Comparison of ENCODE assay signal across 1 cellular context in the genomic region with DNA sequence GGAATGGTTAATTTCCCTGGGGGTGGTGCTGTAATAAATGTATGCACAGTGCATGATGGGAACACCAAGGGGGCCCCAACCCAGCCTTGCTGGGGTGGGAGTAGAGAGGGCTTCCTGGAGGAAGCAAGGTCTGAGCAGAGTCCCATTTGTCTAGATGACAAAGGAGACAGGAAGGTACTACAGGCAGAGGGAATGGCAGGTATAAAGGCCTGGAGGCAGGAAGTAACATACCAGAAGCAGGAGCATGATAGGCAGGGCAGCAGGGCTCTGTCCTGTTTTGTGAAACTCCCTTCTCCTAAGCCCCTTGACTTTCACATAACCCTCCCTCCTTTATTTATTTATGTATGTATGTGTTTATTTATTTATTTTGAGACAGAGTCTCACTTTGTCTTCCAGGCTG.
TF ChIP-seq lines count a peak whose summit lies in the region.

No MANE protein-coding gene starts in this region.

TF ChIP-seq in K562, 482 proteins besides CTCF, POLR2A, EP300 and RAD21:
- TF ChIP-seq ZNF696 (CRISPR knock-in tag; conservative IDR thresholded peaks at IDR 0.05), result no peak
- no peak for TF ChIP-seq ZNF224 (CRISPR knock-in tag; IDR thresholded peaks at IDR 0.05)
- peak; percentile 67 for TF ChIP-seq ZFP36 (IDR thresholded peaks at IDR 0.05; ENCODE audit: low read depth, low read length, partially characterized antibody)
- TF ChIP-seq, protein P1, sequence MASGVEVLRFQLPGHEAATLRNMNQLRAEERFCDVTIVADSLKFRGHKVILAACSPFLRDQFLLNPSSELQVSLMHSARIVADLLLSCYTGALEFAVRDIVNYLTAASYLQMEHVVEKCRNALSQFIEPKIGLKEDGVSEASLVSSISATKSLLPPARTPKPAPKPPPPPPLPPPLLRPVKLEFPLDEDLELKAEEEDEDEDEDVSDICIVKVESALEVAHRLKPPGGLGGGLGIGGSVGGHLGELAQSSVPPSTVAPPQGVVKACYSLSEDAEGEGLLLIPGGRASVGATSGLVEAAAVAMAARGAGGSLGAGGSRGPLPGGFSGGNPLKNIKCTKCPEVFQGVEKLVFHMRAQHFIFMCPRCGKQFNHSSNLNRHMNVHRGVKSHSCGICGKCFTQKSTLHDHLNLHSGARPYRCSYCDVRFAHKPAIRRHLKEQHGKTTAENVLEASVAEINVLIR (CRISPR knock-in tag; IDR thresholded peaks at IDR 0.05), result no peak
- TF ChIP-seq ZNF184 (CRISPR knock-in tag; IDR thresholded peaks at IDR 0.05), result no peak
- no peak for TF ChIP-seq HDGF (IDR thresholded peaks at IDR 0.05)
